ENCODE assay signal across 20 cellular contexts in the genomic region with DNA sequence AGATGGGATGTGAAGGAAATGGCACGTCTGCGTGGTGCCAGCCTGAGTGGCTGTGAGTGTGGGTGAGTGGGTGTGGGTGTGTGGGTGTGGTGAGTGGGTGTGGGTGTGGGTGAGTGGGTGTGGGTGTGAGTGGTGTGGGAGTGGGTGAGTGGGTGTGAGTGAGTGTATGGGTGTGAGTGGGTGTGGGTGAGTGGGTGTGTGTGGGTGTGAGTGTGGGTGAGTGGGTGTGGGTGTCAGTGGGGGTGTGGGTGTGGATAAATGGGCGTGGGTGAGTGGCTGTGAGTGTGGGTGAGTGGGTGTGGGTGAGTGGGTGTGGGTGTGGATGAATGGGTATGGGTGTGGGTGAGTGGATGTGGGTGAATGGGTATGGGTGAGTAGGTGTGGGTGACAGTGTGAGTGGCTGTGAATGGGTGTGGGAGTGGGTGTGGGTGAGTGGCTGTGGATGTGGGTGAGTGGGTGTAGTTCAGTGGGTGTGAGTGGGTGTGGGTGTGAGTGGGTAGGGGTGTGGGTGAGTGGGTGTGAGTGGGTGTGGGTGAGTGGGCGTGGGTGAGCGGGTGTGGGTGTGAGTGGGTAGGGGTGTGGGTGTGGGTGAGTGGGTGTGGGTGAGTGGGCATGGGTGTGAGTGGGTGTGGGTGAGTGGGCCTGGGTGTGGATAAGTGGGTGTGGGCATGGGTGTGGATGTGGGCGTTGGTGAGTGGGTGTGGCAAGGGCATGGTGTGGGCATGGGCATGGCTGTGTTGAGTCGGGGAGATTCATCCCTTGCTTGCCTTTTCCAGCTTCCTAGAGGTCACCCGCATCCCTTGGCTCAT.
DNase-seq lines count a peak whose midpoint lies in the region; ATAC-seq, FAIRE-seq and TF ChIP-seq lines count a peak whose summit lies in the region.
"Had no signal": no experiment of that assay in that cellular context is flagged by ENCODE, and none has a peak within 500 bp of the region (broad histone marks: within the 10 kb centered on the region; RNA-seq: fewer than 3 reads in every experiment).

No MANE protein-coding gene starts in this region.

- FAIRE-seq in HTR-8/SVneo (lab: Jason Lieb, UNC) = peak; percentile 99
- no peak for FAIRE-seq in H1 (lab: Jason Lieb, UNC)
- FAIRE-seq: bronchial epithelial cell had no signal

- H3K36me3 ChIP-seq in H1 (ENCODE audit: control insufficient read depth in 2 of 4, insufficient read depth in 4 of 4, low read length in 3 of 4) = no peaks in the 10 kb centered on the region
- no peaks in the 10 kb centered on the region for H3K36me3 ChIP-seq in tibial artery
- H3K36me3 ChIP-seq: esophagus squamous epithelium, heart left ventricle, thoracic aorta had no signal

- H3K27ac Mint-ChIP-seq in T-helper 1 cell treated with Interleukin-12 subunit alpha and Interleukin-12 subunit beta and Interleukin-4 antibody, amounts not matched to agents 30 μg/mL and 1 μg/mL, for 36 hours = peak overlapping the region; percentile 41
- peak overlapping the region; percentile 91 for H3K27ac Mint-ChIP-seq in stimulated activated effector memory CD8-positive, alpha-beta T cell treated with anti-CD3 and anti-CD28 coated beads, Interleukin-12 subunit alpha, Interleukin-12 subunit beta, amount 100 ng/mL, for 72 hours
- H3K27ac Mint-ChIP-seq: CD14-positive monocyte had no signal

- no peak overlapping the region for H4K91ac ChIP-seq in H1 (replicated peaks; ENCODE audit: insufficient read length, low read length)

- H4K8ac ChIP-seq in H1 (ENCODE audit: extremely low read depth, insufficient read depth, low read length) = peak overlapping the region; percentile 42; the same call in 1 of the 2 replicates

- H3K23ac ChIP-seq in H1 (ENCODE audit: insufficient read length) = no peak overlapping the region

- no peak overlapping the region for H2BK120ac ChIP-seq in H1 (replicated peaks; ENCODE audit: low read depth, low read length)

- H2BK5ac ChIP-seq in H1 (ENCODE audit: low read depth, low read length) = no peak overlapping the region

- 89% methylated on average over 6 of the region's 8 CpGs; no CpG with 5 or more reads in 1 of the 2 experiments for WGBS in H1 (ENCODE audit: extremely low coverage in 1 of 2, insufficient coverage in 1 of 2, insufficient read length in 1 of 2, insufficient replicate concordance in 2 of 2, low coverage in 1 of 2, low lambda C conversion rate in 2 of 2, missing lambda C conversion rate in 1 of 2), 2 experiments

- H3K4me3 ChIP-seq in H1 (ENCODE audit: extremely low read depth in 1 of 4, insufficient read depth in 2 of 4, low read depth in 3 of 4, low read length in 4 of 4) = no peak overlapping the region
- H3K4me3 ChIP-seq in tibial artery = no peak overlapping the region
- H3K4me3 ChIP-seq: esophagus squamous epithelium, heart left ventricle, thoracic aorta had no signal

- POLR2A ChIA-PET in H1 (lab: Charles Lee; ENCODE audit: partially characterized antibody) = interaction anchor here (0.7 kb wide), 1 partner anchor 11 kb away, joined by 3 read pairs; no protein-coding TSS in a partner anchor

- H3K27me3 ChIP-seq in H1 (replicated peaks in 1 of 4; ENCODE audit: control insufficient read depth in 3 of 4, extremely low read depth in 1 of 4, insufficient read depth in 3 of 4, low read length in 3 of 4) (no peaks in the 10 kb centered on the region), tibial artery (no peaks in the 10 kb centered on the region)
- H3K27me3 ChIP-seq: esophagus squamous epithelium, heart left ventricle had no signal

- intact Hi-C loops in tibial artery (cut with DNase I; ENCODE audit: low total_unique reads) = no loop called here

- no peak overlapping the region; a peak in 1 of 7 replicates for H3K9ac ChIP-seq in H1 (replicated peaks in 1 of 4; ENCODE audit: extremely low read depth in 1 of 4, low read depth in 3 of 4, low read length in 3 of 4)

- no peak for ATAC-seq in stimulated activated effector memory CD8-positive, alpha-beta T cell treated with anti-CD3 and anti-CD28 coated beads, Interleukin-12 subunit alpha, Interleukin-12 subunit beta, amount 100 ng/mL, for 72 hours
- ATAC-seq in GM21423 (IDR thresholded peaks at IDR 0.05; ENCODE audit: unreplicated experiment) = no peak

- H3K36me3 Mint-ChIP-seq in T-helper 1 cell treated with Interleukin-12 subunit alpha and Interleukin-12 subunit beta and Interleukin-4 antibody, amounts not matched to agents 30 μg/mL and 1 μg/mL, for 36 hours (ENCODE audit: low read depth) = no peaks in the 10 kb centered on the region
- peaks cover 32% of the 10 kb centered on the region for H3K36me3 Mint-ChIP-seq in stimulated activated effector memory CD8-positive, alpha-beta T cell treated with anti-CD3 and anti-CD28 coated beads, Interleukin-12 subunit alpha, Interleukin-12 subunit beta, amount 100 ng/mL, for 72 hours

- no peak overlapping the region for H2BK20ac ChIP-seq in H1 (ENCODE audit: low read length)

- TF ChIP-seq EP300 in H1 (IDR thresholded peaks at IDR 0.05; ENCODE audit: borderline replicate concordance in 1 of 2, low read depth in 2 of 2, low read length in 2 of 2) = no peak

- TF ChIP-seq POLR2A in H1 (IDR thresholded peaks at IDR 0.05; ENCODE audit: control extremely low read depth in 1 of 2, low read depth in 2 of 2, low read length in 2 of 2) = no peak

- H3K4me1 Mint-ChIP-seq in T-helper 1 cell treated with Interleukin-12 subunit alpha and Interleukin-12 subunit beta and Interleukin-4 antibody, amounts not matched to agents 30 μg/mL and 1 μg/mL, for 36 hours (ENCODE audit: low read depth) = peaks cover 2% of the 10 kb centered on the region
- H3K4me1 Mint-ChIP-seq in stimulated activated effector memory CD8-positive, alpha-beta T cell treated with anti-CD3 and anti-CD28 coated beads, Interleukin-12 subunit alpha, Interleukin-12 subunit beta, amount 100 ng/mL, for 72 hours = peaks cover 21% of the 10 kb centered on the region

- H3K9me3 ChIP-seq in H1 (ENCODE audit: insufficient read depth in 2 of 2, low read depth in 1 of 2, low read length in 1 of 2) (0 out of 4 replicates have a peak, but pooled peaks cover 0 to 3% of the 10 kb centered on the region in 2 experiments), tibial artery (peaks cover 0 to 4% (median 0%) of the 10 kb centered on the region in 3 donors)
- H3K9me3 ChIP-seq: esophagus squamous epithelium, thoracic aorta had no signal

- no peak for TF ChIP-seq RAD21 in H1 (IDR thresholded peaks at IDR 0.05 in 1 of 2, conservative IDR thresholded peaks at IDR 0.05 in 1 of 2; ENCODE audit: low read depth in 2 of 2, low read length in 2 of 2)

- H3K4me1 ChIP-seq in H1 (replicated peaks in 1 of 4; ENCODE audit: control insufficient read depth in 3 of 4, insufficient read depth in 4 of 4, low read length in 3 of 4) (no peaks in the 10 kb centered on the region), tibial artery (peaks cover 0 to 33% (median 13%) of the 10 kb centered on the region in 4 donors)

- H3K27me3 Mint-ChIP-seq in T-helper 1 cell treated with Interleukin-12 subunit alpha and Interleukin-12 subunit beta and Interleukin-4 antibody, amounts not matched to agents 30 μg/mL and 1 μg/mL, for 36 hours (ENCODE audit: low read depth) = no peaks in the 10 kb centered on the region

- H3K14ac ChIP-seq in H1 (ENCODE audit: insufficient read length) = no peak overlapping the region

- no peak overlapping the region for H3K4ac ChIP-seq in H1 (replicated peaks; ENCODE audit: insufficient read length, low read depth, low read length)

- DNase-seq in T-helper 1 cell (no peak), HTR-8/SVneo (ENCODE audit: insufficient read length, low spot score) (no peak), H1 (ENCODE audit: low read depth in 1 of 2, low spot score in 2 of 2) (no peak), tibial artery (no peak), Kasumi-1 (lab: John Stamatoyannopoulos, UW) (no peak)
- DNase-seq in stimulated activated effector memory CD8-positive, alpha-beta T cell treated with anti-CD3 and anti-CD28 coated beads, Interleukin-12 subunit alpha, Interleukin-12 subunit beta, amount 100 ng/mL, for 72 hours (ENCODE audit: low spot score in 2 of 2) = no peak
- DNase-seq: DMS79, esophagus squamous epithelium, islet precursor cell, NCI-H1105, NCI-H2171 had no signal

- H3K27ac ChIP-seq in H1 (ENCODE audit: low read depth, low read length) (no peak overlapping the region), tibial artery (no peak overlapping the region)
- H3K27ac ChIP-seq: 22Rv1, VCaP had no signal

- TF ChIP-seq CTCF in H1 (IDR thresholded peaks at IDR 0.05; ENCODE audit: control extremely low read depth in 1 of 3, insufficient read depth in 1 of 3, low read depth in 1 of 3, low read length in 3 of 3) (no peak), tibial artery (IDR thresholded peaks at IDR 0.05) (no peak)

- no peaks in the 10 kb centered on the region for H3K79me1 ChIP-seq in H1 (ENCODE audit: low read depth, low read length)

- H3K18ac ChIP-seq in H1 (ENCODE audit: extremely low read depth, low read length) = no peak overlapping the region

- no peak overlapping the region for H3K4me3 Mint-ChIP-seq in T-helper 1 cell treated with Interleukin-12 subunit alpha and Interleukin-12 subunit beta and Interleukin-4 antibody, amounts not matched to agents 30 μg/mL and 1 μg/mL, for 36 hours
- H3K4me3 Mint-ChIP-seq in stimulated activated effector memory CD8-positive, alpha-beta T cell treated with anti-CD3 and anti-CD28 coated beads, Interleukin-12 subunit alpha, Interleukin-12 subunit beta, amount 100 ng/mL, for 72 hours = no peak overlapping the region
- H3K4me3 Mint-ChIP-seq: CD14-positive monocyte, neural crest cell had no signal

- no peak overlapping the region for H2BK15ac ChIP-seq in H1 (ENCODE audit: low read length)

- H3K23me2 ChIP-seq in H1 (ENCODE audit: low read depth, low read length) = peaks cover 7% of the 10 kb centered on the region; the same call in 1 of the 2 replicates

- H2BK12ac ChIP-seq in H1 (ENCODE audit: low read depth, low read length) = no peak overlapping the region

- CTCF ChIA-PET in H1 (lab: Charles Lee; ENCODE audit: partially characterized antibody) = interaction anchor here (0.9 to 6.3 kb wide), 10 partner anchors 14 to 192 kb away, joined by 3 to 170 read pairs (median 4); no protein-coding TSS in a partner anchor

- H3K56ac ChIP-seq in H1 (replicated peaks; ENCODE audit: insufficient read length, low read depth, low read length) = peak overlapping the region; percentile 54

- no peak overlapping the region for H3K4me2 ChIP-seq in H1 (ENCODE audit: insufficient read depth in 1 of 2, low read depth in 2 of 2, low read length in 2 of 2)

- no peak overlapping the region for H4K5ac ChIP-seq in H1 (ENCODE audit: insufficient read length, low read depth, low read length)

- H4K20me1 ChIP-seq in H1 (replicated peaks in 1 of 2; ENCODE audit: control insufficient read depth in 1 of 2, insufficient read depth in 2 of 2, low read length in 2 of 2) = peaks cover 0 to 2% of the 10 kb centered on the region in 2 experiments

- no peak overlapping the region for H2AFZ ChIP-seq in H1 (ENCODE audit: low read length)

- no peaks in the 10 kb centered on the region for H3K9me3 Mint-ChIP-seq in T-helper 1 cell treated with Interleukin-12 subunit alpha and Interleukin-12 subunit beta and Interleukin-4 antibody, amounts not matched to agents 30 μg/mL and 1 μg/mL, for 36 hours
- no peaks in the 10 kb centered on the region for H3K9me3 Mint-ChIP-seq in stimulated activated effector memory CD8-positive, alpha-beta T cell treated with anti-CD3 and anti-CD28 coated beads, Interleukin-12 subunit alpha, Interleukin-12 subunit beta, amount 100 ng/mL, for 72 hours
- H3K9me3 Mint-ChIP-seq: neural crest cell had no signal

- H2AK5ac ChIP-seq in H1 (ENCODE audit: low read depth, low read length) = no peak overlapping the region

- no peaks in the 10 kb centered on the region for H3K79me2 ChIP-seq in H1 (ENCODE audit: control insufficient read depth in 1 of 2, insufficient read depth in 2 of 2, low read length in 2 of 2)
